17 cellular contexts compared by ENCODE assay signal in the genomic region with DNA sequence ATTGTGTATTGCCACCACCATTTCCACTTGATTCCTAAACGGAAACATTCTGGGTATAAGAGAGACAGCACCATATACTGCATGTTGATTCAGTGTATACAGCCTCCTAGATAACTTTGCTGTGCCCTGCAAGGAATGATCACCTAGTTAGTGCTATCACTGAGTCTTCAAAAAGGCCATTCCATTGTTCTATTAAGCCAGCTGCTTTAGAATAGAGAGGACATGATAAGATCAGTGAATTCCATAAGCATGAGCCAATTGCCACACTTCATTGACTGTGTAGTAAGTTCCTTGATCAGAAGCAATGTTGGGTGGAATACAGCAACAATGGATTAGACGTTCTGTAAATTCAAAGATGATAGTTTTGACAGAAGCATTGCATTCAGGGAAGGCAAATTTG.
DNase-seq lines count a peak whose midpoint lies in the region; ATAC-seq and TF ChIP-seq lines count a peak whose summit lies in the region.
"Had no signal": no experiment of that assay in that cellular context is flagged by ENCODE, and none has a peak within 500 bp of the region (broad histone marks: within the 10 kb centered on the region; RNA-seq: fewer than 3 reads in every experiment).

No MANE protein-coding gene starts in this region.

- no peaks in the 10 kb centered on the region for H3K9me3 Mint-ChIP-seq in activated CD4-positive, alpha-beta T cell treated with anti-CD3 and anti-CD28 coated beads, Interleukin-2, amount 10 ng/mL, durations not matched to agents 24 days and 14 days

- DNase-seq in NCI-H2171 treated with DMSO at 0.1 percent for 48 hours (lab: John Stamatoyannopoulos, UW) (peak; percentile 64), NCI-H2171 (lab: John Stamatoyannopoulos, UW) (no peak), dedifferentiated amniotic fluid mesenchymal stem cell (ENCODE audit: extremely low spot score) (peak; percentile 15), kidney glomerular epithelial cell (lab: John Stamatoyannopoulos, UW) (peak; percentile 41), stomach (no peak), cardiac septum (ENCODE audit: low spot score) (no peak)
- no peak for DNase-seq in activated CD4-positive, alpha-beta T cell treated with anti-CD3 and anti-CD28 coated beads, Interleukin-2, amount 10 ng/mL, durations not matched to agents 24 days and 14 days
- DNase-seq: COR-L47, DMS79 treated with DMSO at 0.1 percent for 48 hours, GF-D8, NCI-H446 treated with DMSO at 0.1 percent for 48 hours, NCI-H774, Right ventricle myocardium superior had no signal

- H3K27me3 Mint-ChIP-seq in activated CD4-positive, alpha-beta T cell treated with anti-CD3 and anti-CD28 coated beads, Interleukin-2, amount 10 ng/mL, durations not matched to agents 24 days and 14 days, result no peaks in the 10 kb centered on the region
- H3K27me3 Mint-ChIP-seq: IgD-negative memory B cell had no signal

- H3K27ac ChIP-seq in stomach, result no peak overlapping the region
- H3K27ac ChIP-seq: A549 had no signal

- no peak overlapping the region for H3K27ac Mint-ChIP-seq in activated CD4-positive, alpha-beta T cell treated with anti-CD3 and anti-CD28 coated beads, Interleukin-2, amount 10 ng/mL, durations not matched to agents 24 days and 14 days
- H3K27ac Mint-ChIP-seq: CD14-positive monocyte, IgD-negative memory B cell had no signal

- no peaks in the 10 kb centered on the region for H3K4me1 ChIP-seq in stomach
- H3K4me1 ChIP-seq: A549 had no signal

- no peaks in the 10 kb centered on the region for H3K36me3 Mint-ChIP-seq in activated CD4-positive, alpha-beta T cell treated with anti-CD3 and anti-CD28 coated beads, Interleukin-2, amount 10 ng/mL, durations not matched to agents 24 days and 14 days (ENCODE audit: low read depth)
- H3K36me3 Mint-ChIP-seq: CD14-positive monocyte, IgD-negative memory B cell had no signal

- no peaks in the 10 kb centered on the region for H3K4me1 Mint-ChIP-seq in activated CD4-positive, alpha-beta T cell treated with anti-CD3 and anti-CD28 coated beads, Interleukin-2, amount 10 ng/mL, durations not matched to agents 24 days and 14 days
- H3K4me1 Mint-ChIP-seq: CD14-positive monocyte, IgD-negative memory B cell had no signal

- no peak overlapping the region for H3K4me3 ChIP-seq in stomach
- H3K4me3 ChIP-seq: A549 had no signal

- H3K36me3 ChIP-seq in stomach, result no peaks in the 10 kb centered on the region

- intact Hi-C loops in activated CD4-positive, alpha-beta T cell treated with anti-CD3 and anti-CD28 coated beads, Interleukin-2, amount 10 ng/mL, durations not matched to agents 24 days and 14 days (cut with micrococcal nuclease), result no loop called here
- intact Hi-C loops in stomach (cut with DNase I; ENCODE audit: low total_unique reads) (no loop called here), cardiac septum (cut with DNase I) (no loop called here)

- WGBS in stomach, 5 donors, result 73 to 87% (median 76%) methylated on average over 2 of the region's 2 CpGs

- TF ChIP-seq CTCF in stomach (IDR thresholded peaks at IDR 0.05), result no peak

- no peak for TF ChIP-seq POLR2A in stomach (IDR thresholded peaks at IDR 0.05)

- TF ChIP-seq EP300 in stomach (IDR thresholded peaks at IDR 0.05), result no peak

- no peaks in the 10 kb centered on the region for H3K27me3 ChIP-seq in stomach

- ATAC-seq in GM21786 (IDR thresholded peaks at IDR 0.05; ENCODE audit: unreplicated experiment), result no peak
- ATAC-seq: A549 had no signal

- no peaks in the 10 kb centered on the region for H3K9me3 ChIP-seq in stomach
- H3K9me3 ChIP-seq: A549 had no signal

- H3K4me3 Mint-ChIP-seq in activated CD4-positive, alpha-beta T cell treated with anti-CD3 and anti-CD28 coated beads, Interleukin-2, amount 10 ng/mL, durations not matched to agents 24 days and 14 days, result no peak overlapping the region
- H3K4me3 Mint-ChIP-seq: CD14-positive monocyte, IgD-negative memory B cell had no signal

Comparison
In these comparisons a context has a peak if more than half of its experiments do, and no peak if none do; other contexts are left out.
1. DNase-seq: peak in NCI-H2171 treated with DMSO at 0.1 percent for 48 hours (single experiment), dedifferentiated amniotic fluid mesenchymal stem cell (single experiment) and kidney glomerular epithelial cell (single experiment); none in NCI-H2171 (single experiment), activated CD4-positive, alpha-beta T cell treated with anti-CD3 and anti-CD28 coated beads, Interleukin-2, amount 10 ng/mL, durations not matched to agents 24 days and 14 days (single experiment), stomach (single experiment) and cardiac septum (single experiment).